In genomic region chr15:81043568-81044301, GRCh38 we compare ENCODE assay signal across 1 cellular context.
TF ChIP-seq lines count a peak whose summit lies in the region.

No MANE protein-coding gene starts in this region.

TF ChIP-seq in K562, 482 proteins besides CTCF, POLR2A, EP300 and RAD21 (continued from another document):
- TF ChIP-seq SMARCA5 (IDR thresholded peaks at IDR 0.05) (peak; percentile 51; the same call in 1 of the 2 replicates), ZFP36 (IDR thresholded peaks at IDR 0.05; ENCODE audit: low read depth, low read length, partially characterized antibody) (peak; percentile 8), CBFA2T2 (conservative IDR thresholded peaks at IDR 0.05) (peak; percentile 35; the same call in 1 of the 2 replicates), BMI1 (IDR thresholded peaks at IDR 0.05; ENCODE audit: low read length) (no peak), NEUROD1 (IDR thresholded peaks at IDR 0.05; ENCODE audit: borderline replicate concordance, low read depth, low read length, partially characterized antibody) (no peak), ZFPM2 (CRISPR knock-in tag; IDR thresholded peaks at IDR 0.05) (no peak), CEBPB (tag; IDR thresholded peaks at IDR 0.05) (0 out of 2 replicates have a peak, but pooled peaks have one; percentile 12), SREBF2 (CRISPR knock-in tag; IDR thresholded peaks at IDR 0.05) (no peak), TAF1 (IDR thresholded peaks at IDR 0.05; ENCODE audit: control insufficient read depth, extremely low read depth, insufficient read depth, low read length, severe bottlenecking) (no peak), NFIX (CRISPR knock-in tag; IDR thresholded peaks at IDR 0.05; ENCODE audit: low read depth) (no peak), GATA2 (CRISPR knock-in tag; IDR thresholded peaks at IDR 0.05) (0 out of 2 replicates have a peak, but pooled peaks have one; percentile 20), PRDM10 (IDR thresholded peaks at IDR 0.05; ENCODE audit: partially characterized antibody) (peak; percentile 88), NONO (IDR thresholded peaks at IDR 0.05; ENCODE audit: low read depth in 2 of 2, low read length in 1 of 2) (no peak), BCOR (IDR thresholded peaks at IDR 0.05) (peak; percentile 76; the same call in 1 of the 2 replicates), SOX6 (IDR thresholded peaks at IDR 0.05) (0 out of 2 replicates have a peak, but pooled peaks have one; percentile 19), TAL1 (IDR thresholded peaks at IDR 0.05) (peak; percentile 51), TCF3 (CRISPR knock-in tag; IDR thresholded peaks at IDR 0.05) (peak; percentile 70), RBM25 (IDR thresholded peaks at IDR 0.05; ENCODE audit: low read depth, low read length, severe bottlenecking) (peak; percentile 90), HMG20A (CRISPR knock-in tag; conservative IDR thresholded peaks at IDR 0.05) (no peak), BRF1 (IDR thresholded peaks at IDR 0.05; ENCODE audit: borderline replicate concordance, extremely low read depth, insufficient read length) (no peak), NR2C1 (IDR thresholded peaks at IDR 0.05) (no peak), NR2C1 (tag; IDR thresholded peaks at IDR 0.05) (no peak), LCOR (CRISPR knock-in tag; IDR thresholded peaks at IDR 0.05) (no peak), SMAD2 (IDR thresholded peaks at IDR 0.05; ENCODE audit: low read depth, low read length) (no peak), RB1 (IDR thresholded peaks at IDR 0.05; ENCODE audit: low read depth) (no peak)
- TF ChIP-seq, protein P1, sequence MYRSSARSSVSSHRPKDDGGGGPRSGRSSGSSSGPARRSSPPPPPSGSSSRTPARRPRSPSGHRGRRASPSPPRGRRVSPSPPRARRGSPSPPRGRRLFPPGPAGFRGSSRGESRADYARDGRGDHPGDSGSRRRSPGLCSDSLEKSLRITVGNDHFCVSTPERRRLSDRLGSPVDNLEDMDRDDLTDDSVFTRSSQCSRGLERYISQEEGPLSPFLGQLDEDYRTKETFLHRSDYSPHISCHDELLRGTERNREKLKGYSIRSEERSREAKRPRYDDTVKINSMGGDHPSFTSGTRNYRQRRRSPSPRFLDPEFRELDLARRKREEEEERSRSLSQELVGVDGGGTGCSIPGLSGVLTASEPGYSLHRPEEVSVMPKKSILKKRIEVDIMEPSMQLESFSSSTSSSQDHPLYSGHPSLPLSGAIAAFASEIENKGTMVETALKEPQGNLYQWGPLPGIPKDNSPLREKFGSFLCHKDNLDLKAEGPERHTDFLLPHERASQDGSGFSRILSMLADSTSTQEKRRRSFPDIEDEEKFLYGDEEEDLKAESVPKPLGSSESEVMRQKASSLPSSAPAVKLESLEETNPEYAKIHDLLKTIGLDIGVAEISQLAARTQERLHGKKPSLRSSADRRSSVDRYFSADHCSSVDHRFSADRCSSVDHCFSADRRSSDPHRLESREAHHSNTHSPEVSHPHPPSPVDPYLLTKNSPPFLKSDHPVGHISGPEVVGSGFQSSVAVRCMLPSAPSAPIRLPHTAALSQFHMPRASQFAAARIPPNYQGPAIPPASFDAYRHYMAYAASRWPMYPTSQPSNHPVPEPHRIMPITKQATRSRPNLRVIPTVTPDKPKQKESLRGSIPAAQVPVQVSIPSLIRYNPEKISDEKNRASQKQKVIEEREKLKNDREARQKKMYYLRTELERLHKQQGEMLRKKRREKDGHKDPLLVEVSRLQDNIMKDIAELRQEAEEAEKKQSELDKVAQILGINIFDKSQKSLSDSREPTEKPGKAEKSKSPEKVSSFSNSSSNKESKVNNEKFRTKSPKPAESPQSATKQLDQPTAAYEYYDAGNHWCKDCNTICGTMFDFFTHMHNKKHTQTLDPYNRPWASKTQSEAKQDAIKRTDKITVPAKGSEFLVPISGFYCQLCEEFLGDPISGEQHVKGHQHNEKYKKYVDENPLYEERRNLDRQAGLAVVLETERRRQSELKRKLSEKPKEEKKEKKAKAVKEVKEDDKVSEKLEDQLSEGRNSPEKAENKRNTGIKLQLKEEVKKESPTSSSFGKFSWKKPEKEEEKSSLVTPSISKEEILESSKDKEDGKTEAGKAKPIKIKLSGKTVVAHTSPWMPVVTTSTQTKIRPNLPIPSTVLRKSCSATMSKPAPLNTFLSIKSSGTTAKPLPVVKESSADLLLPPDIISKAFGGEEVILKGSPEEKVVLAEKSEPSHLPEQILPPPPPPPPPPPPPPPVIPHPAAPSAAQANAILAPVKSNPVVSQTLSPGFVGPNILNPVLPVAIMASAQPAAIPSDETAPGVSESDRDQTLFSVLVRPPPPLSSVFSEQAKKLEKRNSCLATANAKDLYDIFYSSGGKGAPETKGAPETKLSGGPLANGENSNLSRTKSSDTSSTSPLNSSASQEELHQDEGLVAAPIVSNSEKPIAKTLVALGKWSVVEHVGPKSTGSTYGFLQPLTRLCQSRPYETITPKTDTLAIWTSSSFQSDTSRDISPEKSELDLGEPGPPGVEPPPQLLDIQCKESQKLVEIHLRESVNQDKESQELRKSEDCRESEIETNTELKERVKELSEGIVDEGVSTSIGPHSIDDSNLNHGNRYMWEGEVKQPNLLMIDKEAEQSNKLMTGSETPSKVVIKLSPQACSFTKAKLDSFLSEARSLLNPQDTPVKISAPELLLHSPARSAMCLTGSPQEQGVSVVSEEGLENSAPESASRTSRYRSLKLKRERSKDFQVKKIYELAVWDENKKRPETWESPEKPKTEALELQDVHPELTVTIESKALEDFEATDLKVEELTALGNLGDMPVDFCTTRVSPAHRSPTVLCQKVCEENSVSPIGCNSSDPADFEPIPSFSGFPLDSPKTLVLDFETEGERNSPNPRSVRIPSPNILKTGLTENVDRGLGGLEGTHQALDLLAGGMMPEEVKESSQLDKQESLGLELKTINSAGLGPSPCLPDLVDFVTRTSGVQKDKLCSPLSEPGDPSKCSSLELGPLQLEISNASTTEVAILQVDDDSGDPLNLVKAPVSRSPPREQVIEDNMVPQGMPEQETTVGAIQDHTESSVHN (IDR thresholded peaks at IDR 0.05; ENCODE audit: borderline replicate concordance in 1 of 2, low read depth in 1 of 2): no peak
- TF ChIP-seq, protein P2, sequence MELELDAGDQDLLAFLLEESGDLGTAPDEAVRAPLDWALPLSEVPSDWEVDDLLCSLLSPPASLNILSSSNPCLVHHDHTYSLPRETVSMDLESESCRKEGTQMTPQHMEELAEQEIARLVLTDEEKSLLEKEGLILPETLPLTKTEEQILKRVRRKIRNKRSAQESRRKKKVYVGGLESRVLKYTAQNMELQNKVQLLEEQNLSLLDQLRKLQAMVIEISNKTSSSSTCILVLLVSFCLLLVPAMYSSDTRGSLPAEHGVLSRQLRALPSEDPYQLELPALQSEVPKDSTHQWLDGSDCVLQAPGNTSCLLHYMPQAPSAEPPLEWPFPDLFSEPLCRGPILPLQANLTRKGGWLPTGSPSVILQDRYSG (tag; conservative IDR thresholded peaks at IDR 0.05; ENCODE audit: low read depth): no peak
- TF ChIP-seq, protein P3, sequence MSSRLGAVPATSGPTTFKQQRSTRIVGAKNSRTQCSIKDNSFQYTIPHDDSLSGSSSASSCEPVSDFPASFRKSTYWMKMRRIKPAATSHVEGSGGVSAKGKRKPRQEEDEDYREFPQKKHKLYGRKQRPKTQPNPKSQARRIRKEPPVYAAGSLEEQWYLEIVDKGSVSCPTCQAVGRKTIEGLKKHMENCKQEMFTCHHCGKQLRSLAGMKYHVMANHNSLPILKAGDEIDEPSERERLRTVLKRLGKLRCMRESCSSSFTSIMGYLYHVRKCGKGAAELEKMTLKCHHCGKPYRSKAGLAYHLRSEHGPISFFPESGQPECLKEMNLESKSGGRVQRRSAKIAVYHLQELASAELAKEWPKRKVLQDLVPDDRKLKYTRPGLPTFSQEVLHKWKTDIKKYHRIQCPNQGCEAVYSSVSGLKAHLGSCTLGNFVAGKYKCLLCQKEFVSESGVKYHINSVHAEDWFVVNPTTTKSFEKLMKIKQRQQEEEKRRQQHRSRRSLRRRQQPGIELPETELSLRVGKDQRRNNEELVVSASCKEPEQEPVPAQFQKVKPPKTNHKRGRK (tag; IDR thresholded peaks at IDR 0.05): no peak
